ENCODE assay signal across 22 cellular contexts in the genomic region with DNA sequence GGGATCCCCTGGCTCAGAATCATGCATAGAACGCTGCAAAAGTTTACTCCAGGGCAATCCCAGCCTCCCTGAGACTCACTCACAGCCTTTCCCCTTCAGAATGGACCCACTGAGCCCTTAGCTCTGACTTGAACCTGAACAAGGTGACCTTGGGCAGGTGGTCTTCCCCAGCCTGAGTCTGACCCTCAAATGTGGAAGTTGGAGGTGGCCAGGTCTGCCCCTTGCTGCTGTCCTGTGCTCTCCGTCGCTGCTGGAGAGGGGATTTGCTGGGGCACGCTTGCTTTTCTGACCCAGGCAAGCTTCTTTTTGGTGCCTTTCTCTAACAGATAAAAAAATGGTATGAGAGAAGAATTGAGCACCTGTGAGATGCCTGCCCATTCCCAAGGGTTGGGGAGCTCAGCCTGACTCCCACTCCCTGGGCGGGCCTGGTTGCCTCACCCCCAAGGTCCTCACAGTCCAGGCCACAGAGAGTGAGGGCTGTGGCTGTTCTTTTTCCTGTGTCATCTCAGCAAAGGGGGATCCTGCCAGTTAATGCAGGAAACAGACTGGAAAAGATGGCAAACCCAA. TPM values are rescaled to one million over a fixed set of nuclear protein-coding genes. Genes with fewer than 3 reads are reported as not detected.
DNase-seq lines count a peak whose midpoint lies in the region; ATAC-seq and TF ChIP-seq lines count a peak whose summit lies in the region.
"Had no signal": no experiment of that assay in that cellular context is flagged by ENCODE, and none has a peak within 500 bp of the region (broad histone marks: within the 10 kb centered on the region; RNA-seq: fewer than 3 reads in every experiment).

No MANE protein-coding gene starts in this region.

- H2AK9ac ChIP-seq in IMR-90 (replicated peaks; ENCODE audit: low read depth, low read length, poor library complexity), result no peak overlapping the region

- H2BK20ac ChIP-seq in IMR-90 (ENCODE audit: low read depth, low read length), result 0 out of 2 replicates have a peak overlapping the region, but pooled peaks have one; percentile 10

- H3K4me2 ChIP-seq in IMR-90 (ENCODE audit: low read depth, low read length), result no peak overlapping the region
- H3K4me2 ChIP-seq: A549; BLaER1 treated with 17β-estradiol and CSF1 and Interleukin-3, amounts not matched to agents 10 nM and 100 nM had no signal

- H3K27ac ChIP-seq in IMR-90 (ENCODE audit: insufficient read depth, low read length) (no peak overlapping the region), esophagus muscularis mucosa (replicated peaks in 1 of 4) (no peak overlapping the region), sigmoid colon (no peak overlapping the region)
- H3K27ac ChIP-seq: BLaER1 treated with 17β-estradiol and CSF1 and Interleukin-3, amounts not matched to agents 10 nM and 100 nM had no signal

- peaks cover 4% of the 10 kb centered on the region; the same call in 1 of the 2 replicates for H3K9me1 ChIP-seq in IMR-90 (ENCODE audit: insufficient read depth, low read length)

- BruUV-seq in IMR-90 (replicated peaks; lab: Mats Ljungman, UMichigan), result no TSS peak

- no peak for TF ChIP-seq RAD21 in IMR-90 (IDR thresholded peaks at IDR 0.05; ENCODE audit: low read length)

- in situ Hi-C loops in IMR-90 (cut with MboI; ENCODE audit: low sequenced_read_pairs), result no loop called here

- H3K4me1 ChIP-seq in IMR-90 (ENCODE audit: control insufficient read depth, insufficient read depth, low read length) (no peaks in the 10 kb centered on the region; the same call in 1 of the 2 replicates), esophagus muscularis mucosa (no peaks in the 10 kb centered on the region), sigmoid colon (no peaks in the 10 kb centered on the region)
- H3K4me1 ChIP-seq: A549; BE2C; BLaER1 treated with 17β-estradiol and CSF1 and Interleukin-3, amounts not matched to agents 10 nM and 100 nM had no signal

- TF ChIP-seq CTCF in IMR-90 (conservative IDR thresholded peaks at IDR 0.05; ENCODE audit: low read depth, low read length) (no peak), esophagus muscularis mucosa (IDR thresholded peaks at IDR 0.05) (no peak), sigmoid colon (IDR thresholded peaks at IDR 0.05) (no peak)

- H4K5ac ChIP-seq in IMR-90 (ENCODE audit: low read depth, low read length), result peak overlapping the region; percentile 17; the same call in 1 of the 2 replicates

- peak; percentile 19 for DNase-seq in activated CD8-positive, alpha-beta memory T cell treated with anti-CD3 and anti-CD28 coated beads for 24 hours
- DNase-seq in activated CD8-positive, alpha-beta memory T cell treated with anti-CD3 and anti-CD28 coated beads, Interleukin-2, amount 50 U/mL, for 48 hours, result no peak
- DNase-seq in IMR-90 (no peak), esophagus muscularis mucosa (ENCODE audit: extremely low spot score) (peak; percentile 55), sigmoid colon (peak; percentile 37), GM19240 (ENCODE audit: insufficient read length, low spot score) (no peak), anterior cingulate cortex (lab: John Stamatoyannopoulos, UW) (no peak)
- DNase-seq: 8988T; ACHN; AML-193; BE2C; CD4-positive, alpha-beta T cell; CD8-positive, alpha-beta memory T cell; DMS 273 treated with DMSO at 0.1 percent for 48 hours; DMS79; EL; GDM1; GOT3; HCEC 1CT had no signal

- no peak for TF ChIP-seq POLR2A in IMR-90 (IDR thresholded peaks at IDR 0.05; ENCODE audit: low read depth, low read length)
- no peak for TF ChIP-seq POLR2A in esophagus muscularis mucosa (IDR thresholded peaks at IDR 0.05; ENCODE audit: low read depth)
- no peak for TF ChIP-seq POLR2A in sigmoid colon (IDR thresholded peaks at IDR 0.05)

- no peak overlapping the region for H3K56ac ChIP-seq in IMR-90 (ENCODE audit: extremely low read depth, insufficient read depth, low read length)

- WGBS in IMR-90 (ENCODE audit: extremely low coverage in 2 of 2, insufficient read length in 1 of 2), 2 experiments, result 100% methylated on average over 1 of the region's 5 CpGs; no CpG with 5 or more reads in 1 of the 2 experiments
- WGBS in esophagus muscularis mucosa, result 100% methylated on average over 1 of the region's 5 CpGs
- 78 to 91% methylated on average over 5 of the region's 5 CpGs for WGBS in sigmoid colon, 2 donors

- H3K4ac ChIP-seq in IMR-90 (ENCODE audit: low read depth, low read length), result 0 out of 2 replicates have a peak overlapping the region, but pooled peaks have one; percentile 7

- H2AFZ ChIP-seq in IMR-90 (replicated peaks; ENCODE audit: low read length, poor library complexity), result peak overlapping the region; percentile 18

- no peak for ATAC-seq in IMR-90 (ENCODE audit: low read depth)
- ATAC-seq: A549, GM12878 had no signal

- no peaks in the 10 kb centered on the region for H3K27me3 ChIP-seq in IMR-90 (ENCODE audit: control insufficient read depth, insufficient read depth, low read length)
- no peaks in the 10 kb centered on the region for H3K27me3 ChIP-seq in esophagus muscularis mucosa
- no peaks in the 10 kb centered on the region for H3K27me3 ChIP-seq in sigmoid colon
- H3K27me3 ChIP-seq: BE2C; BLaER1 treated with 17β-estradiol and CSF1 and Interleukin-3, amounts not matched to agents 10 nM and 100 nM had no signal

- CTCF ChIA-PET in IMR-90 (lab: Yijun Ruan, JAX), result interaction anchor here (0.6 kb wide), 1 partner anchor 277 kb away, joined by 3 read pairs; no protein-coding TSS in a partner anchor

- intact Hi-C loops in IMR-90 (cut with micrococcal nuclease), result no loop called here
- intact Hi-C loops in esophagus muscularis mucosa (cut with DNase I), result no loop called here
- intact Hi-C loops in sigmoid colon (cut with DNase I), result no loop called here

- no peak overlapping the region for H3K23ac ChIP-seq in IMR-90 (ENCODE audit: low read depth, low read length)

- no peak overlapping the region for H3K9ac ChIP-seq in IMR-90 (ENCODE audit: low read depth, low read length)
- H3K9ac ChIP-seq: BLaER1 treated with 17β-estradiol and CSF1 and Interleukin-3, amounts not matched to agents 10 nM and 100 nM had no signal

- peak overlapping the region; percentile 66; the same call in 1 of the 2 replicates for H2AK5ac ChIP-seq in IMR-90 (ENCODE audit: low read depth, low read length)

- dilution Hi-C loops in IMR-90 (cut with HindIII; ENCODE audit: low sequenced_read_pairs, unreplicated experiment), result no loop called here

- peak overlapping the region; percentile 56; the same call in 1 of the 2 replicates for H4K91ac ChIP-seq in IMR-90 (ENCODE audit: insufficient read depth, low read depth, low read length)

- H3K14ac ChIP-seq in IMR-90 (replicated peaks; ENCODE audit: low read depth, low read length), result no peak overlapping the region

- H2BK120ac ChIP-seq in IMR-90 (ENCODE audit: low read depth, low read length), result no peak overlapping the region; the same call in 1 of the 2 replicates

- H2BK15ac ChIP-seq in IMR-90 (ENCODE audit: low read depth, low read length), result no peak overlapping the region; the same call in 2 of the 3 replicates

- no peaks in the 10 kb centered on the region for H4K20me1 ChIP-seq in IMR-90 (ENCODE audit: insufficient read depth, low read length)
- H4K20me1 ChIP-seq: BLaER1 treated with 17β-estradiol and CSF1 and Interleukin-3, amounts not matched to agents 10 nM and 100 nM had no signal

- no peak overlapping the region for H3K18ac ChIP-seq in IMR-90 (ENCODE audit: low read depth, low read length)

- H3K79me1 ChIP-seq in IMR-90 (ENCODE audit: low read depth in 1 of 2, low read length in 2 of 2), result no peaks in the 10 kb centered on the region

- H3K4me3 ChIP-seq in IMR-90 (ENCODE audit: insufficient read depth, low read depth, low read length), result no peak overlapping the region
- H3K4me3 ChIP-seq in esophagus muscularis mucosa, result no peak overlapping the region
- no peak overlapping the region for H3K4me3 ChIP-seq in sigmoid colon
- H3K4me3 ChIP-seq: A549; BLaER1 treated with 17β-estradiol and CSF1 and Interleukin-3, amounts not matched to agents 10 nM and 100 nM; GM12878 had no signal

- H3K9me3 ChIP-seq in IMR-90 (ENCODE audit: control insufficient read depth, insufficient read depth, low read length), result no peaks in the 10 kb centered on the region
- no peaks in the 10 kb centered on the region for H3K9me3 ChIP-seq in esophagus muscularis mucosa
- no peaks in the 10 kb centered on the region for H3K9me3 ChIP-seq in sigmoid colon
- H3K9me3 ChIP-seq: A549; BE2C; BLaER1 treated with 17β-estradiol and CSF1 and Interleukin-3, amounts not matched to agents 10 nM and 100 nM had no signal

- POLR2A ChIA-PET in IMR-90 (lab: Charles Lee; ENCODE audit: unreplicated experiment), result no interaction called here

- TF ChIP-seq EP300 in esophagus muscularis mucosa (IDR thresholded peaks at IDR 0.05) (no peak), sigmoid colon (IDR thresholded peaks at IDR 0.05) (no peak)

- no peak overlapping the region for H2BK5ac ChIP-seq in IMR-90 (ENCODE audit: low read depth, low read length, poor library complexity, severe bottlenecking)

- no peak overlapping the region for H4K8ac ChIP-seq in IMR-90 (ENCODE audit: low read depth in 2 of 2, low read length in 2 of 2)

- H3K36me3 ChIP-seq in IMR-90 (ENCODE audit: control insufficient read depth, insufficient read depth, low read length) (no peaks in the 10 kb centered on the region), esophagus muscularis mucosa (no peaks in the 10 kb centered on the region), sigmoid colon (no peaks in the 10 kb centered on the region)
- H3K36me3 ChIP-seq: BE2C; BLaER1 treated with 17β-estradiol and CSF1 and Interleukin-3, amounts not matched to agents 10 nM and 100 nM had no signal

TF ChIP-seq in IMR-90, 13 proteins besides CTCF, POLR2A, EP300 and RAD21 (continues in another document):
- TF ChIP-seq RCOR1 (IDR thresholded peaks at IDR 0.05; ENCODE audit: insufficient replicate concordance, low read length), result no peak
- TF ChIP-seq BHLHE40 (IDR thresholded peaks at IDR 0.05; ENCODE audit: low read depth, low read length), result no peak
- no peak for TF ChIP-seq CHD1 (IDR thresholded peaks at IDR 0.05; ENCODE audit: low read depth, low read length)
- TF ChIP-seq MAZ (IDR thresholded peaks at IDR 0.05; ENCODE audit: borderline replicate concordance, low read depth, low read length), result no peak
- TF ChIP-seq MXI1 (IDR thresholded peaks at IDR 0.05; ENCODE audit: borderline replicate concordance, low read depth, low read length), result no peak
- no peak for TF ChIP-seq NFE2L2 (IDR thresholded peaks at IDR 0.05; ENCODE audit: low read depth, low read length)

RNA-seq across cellular contexts. Expression of a gene that starts 46.6 kb away (rescaled TPM):
- total RNA-seq in IMR-90 (2012; rRNA removed) (272 and 308 TPM in 2 replicates), esophagus muscularis mucosa (100 to 1,000 TPM in 2 of 4 donors, 10 to 100 TPM in 2; 60.6 to 187 (median 104) TPM), sigmoid colon (100 to 1,000 TPM in 3 of 4 donors, 10 to 100 TPM in 1; 54.0 to 330 (median 177) TPM)
- polyA plus RNA-seq in IMR-90 (2012; rRNA removed) (601 and 692 TPM in 2 replicates), sigmoid colon (10 to 100 TPM in 1 of 3 donors, 1 to 10 TPM in 2; 4.8 to 44.9 (median 5.3) TPM)
- polyA plus RNA-seq in IMR-90 (2012; cell fraction: cytosol; rRNA removed), result 282 and 675 TPM in 2 replicates
- polyA plus RNA-seq in IMR-90 (2012; cell fraction: nucleus; rRNA removed; ENCODE audit: low replicate concordance), result 407 and 421 TPM in 2 replicates

Comparison
In these comparisons a context has a peak if more than half of its experiments do, and no peak if none do; other contexts are left out.
1. DNase-seq: peak in activated CD8-positive, alpha-beta memory T cell treated with anti-CD3 and anti-CD28 coated beads for 24 hours (single experiment), esophagus muscularis mucosa (single experiment) and sigmoid colon (single experiment); none in activated CD8-positive, alpha-beta memory T cell treated with anti-CD3 and anti-CD28 coated beads, Interleukin-2, amount 50 U/mL, for 48 hours (single experiment), IMR-90 (single experiment), GM19240 (single experiment) and anterior cingulate cortex (0 of 58).